1 cellular context compared by ENCODE assay signal in the genomic region with DNA sequence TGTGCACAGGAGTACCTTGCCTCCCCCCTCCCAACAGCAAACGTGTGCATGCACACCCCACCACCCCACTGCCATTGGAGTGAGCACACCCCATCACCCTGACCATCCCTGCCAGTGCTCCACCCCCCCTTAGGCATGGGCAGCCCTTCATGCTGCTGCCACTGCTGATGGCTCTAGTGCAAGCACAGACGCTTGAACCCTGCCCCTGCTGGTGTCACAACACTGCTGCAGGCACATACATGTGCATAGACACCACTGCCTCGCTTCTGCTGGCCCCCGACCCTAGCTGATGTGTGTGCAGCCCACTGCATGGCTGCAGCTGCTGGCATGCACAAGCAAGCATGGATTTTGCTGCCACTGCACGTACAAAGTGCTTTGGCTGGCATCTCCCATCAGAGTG.
TF ChIP-seq lines count a peak whose summit lies in the region.

No MANE protein-coding gene starts in this region.

TF ChIP-seq in WTC11, 78 proteins besides CTCF, POLR2A, EP300 and RAD21 (continued from another document):
- TF ChIP-seq, protein P1, sequence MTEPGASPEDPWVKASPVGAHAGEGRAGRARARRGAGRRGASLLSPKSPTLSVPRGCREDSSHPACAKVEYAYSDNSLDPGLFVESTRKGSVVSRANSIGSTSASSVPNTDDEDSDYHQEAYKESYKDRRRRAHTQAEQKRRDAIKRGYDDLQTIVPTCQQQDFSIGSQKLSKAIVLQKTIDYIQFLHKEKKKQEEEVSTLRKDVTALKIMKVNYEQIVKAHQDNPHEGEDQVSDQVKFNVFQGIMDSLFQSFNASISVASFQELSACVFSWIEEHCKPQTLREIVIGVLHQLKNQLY (CRISPR knock-in tag; IDR thresholded peaks at IDR 0.05): no peak
- TF ChIP-seq, protein P2, sequence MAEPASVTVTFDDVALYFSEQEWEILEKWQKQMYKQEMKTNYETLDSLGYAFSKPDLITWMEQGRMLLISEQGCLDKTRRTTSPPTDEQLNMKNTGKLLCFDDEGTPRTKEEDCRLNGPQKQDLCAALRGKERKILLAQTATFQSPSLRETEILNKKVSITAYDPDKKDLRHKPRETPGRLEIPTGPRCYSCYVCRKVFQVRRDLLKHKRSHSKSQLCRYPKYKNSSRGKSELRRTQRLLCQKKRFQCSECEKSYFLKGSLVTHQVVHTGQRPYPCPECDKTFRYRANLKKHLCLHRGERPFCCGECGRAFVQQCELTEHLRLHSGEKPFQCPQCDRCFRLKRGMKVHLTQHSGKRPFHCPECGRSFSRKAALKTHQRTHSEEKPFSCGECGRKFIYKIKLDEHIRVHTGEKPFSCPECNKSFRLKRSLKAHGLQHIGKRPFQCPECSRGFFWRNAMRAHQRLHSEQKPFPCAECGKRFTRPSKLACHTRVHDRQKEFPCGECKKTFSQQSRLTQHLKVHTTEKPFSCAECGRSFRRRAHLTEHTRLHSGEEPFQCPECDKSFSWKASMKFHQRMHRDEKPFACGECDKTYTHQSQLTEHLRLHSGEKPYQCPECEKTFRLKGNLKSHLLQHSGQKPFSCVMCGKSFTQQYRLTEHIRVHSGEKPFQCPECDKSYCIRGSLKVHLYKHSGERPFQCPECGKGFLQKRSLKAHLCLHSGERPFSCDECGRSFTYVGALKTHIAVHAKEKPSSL (CRISPR knock-in tag; conservative IDR thresholded peaks at IDR 0.05): no peak
- TF ChIP-seq NR3C1 (CRISPR knock-in tag; conservative IDR thresholded peaks at IDR 0.05; ENCODE audit: low read depth) (no peak), IRF2 (CRISPR knock-in tag; IDR thresholded peaks at IDR 0.05; ENCODE audit: borderline replicate concordance, low read depth) (no peak), ZNF396 (CRISPR knock-in tag; IDR thresholded peaks at IDR 0.05; ENCODE audit: borderline replicate concordance) (no peak), E2F1 (CRISPR knock-in tag; IDR thresholded peaks at IDR 0.05) (no peak), ELF4 (CRISPR knock-in tag; IDR thresholded peaks at IDR 0.05; ENCODE audit: low read depth) (no peak), FOXP1 (CRISPR knock-in tag; IDR thresholded peaks at IDR 0.05; ENCODE audit: borderline replicate concordance) (no peak), MAX (CRISPR knock-in tag; IDR thresholded peaks at IDR 0.05) (no peak), KAT7 (CRISPR knock-in tag; IDR thresholded peaks at IDR 0.05; ENCODE audit: borderline replicate concordance) (no peak), ZMAT4 (CRISPR knock-in tag; IDR thresholded peaks at IDR 0.05) (no peak)
- TF ChIP-seq, protein P3, sequence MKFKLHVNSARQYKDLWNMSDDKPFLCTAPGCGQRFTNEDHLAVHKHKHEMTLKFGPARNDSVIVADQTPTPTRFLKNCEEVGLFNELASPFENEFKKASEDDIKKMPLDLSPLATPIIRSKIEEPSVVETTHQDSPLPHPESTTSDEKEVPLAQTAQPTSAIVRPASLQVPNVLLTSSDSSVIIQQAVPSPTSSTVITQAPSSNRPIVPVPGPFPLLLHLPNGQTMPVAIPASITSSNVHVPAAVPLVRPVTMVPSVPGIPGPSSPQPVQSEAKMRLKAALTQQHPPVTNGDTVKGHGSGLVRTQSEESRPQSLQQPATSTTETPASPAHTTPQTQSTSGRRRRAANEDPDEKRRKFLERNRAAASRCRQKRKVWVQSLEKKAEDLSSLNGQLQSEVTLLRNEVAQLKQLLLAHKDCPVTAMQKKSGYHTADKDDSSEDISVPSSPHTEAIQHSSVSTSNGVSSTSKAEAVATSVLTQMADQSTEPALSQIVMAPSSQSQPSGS (CRISPR knock-in tag; IDR thresholded peaks at IDR 0.05; ENCODE audit: borderline replicate concordance, low read depth): no peak
- TF ChIP-seq, protein P4, sequence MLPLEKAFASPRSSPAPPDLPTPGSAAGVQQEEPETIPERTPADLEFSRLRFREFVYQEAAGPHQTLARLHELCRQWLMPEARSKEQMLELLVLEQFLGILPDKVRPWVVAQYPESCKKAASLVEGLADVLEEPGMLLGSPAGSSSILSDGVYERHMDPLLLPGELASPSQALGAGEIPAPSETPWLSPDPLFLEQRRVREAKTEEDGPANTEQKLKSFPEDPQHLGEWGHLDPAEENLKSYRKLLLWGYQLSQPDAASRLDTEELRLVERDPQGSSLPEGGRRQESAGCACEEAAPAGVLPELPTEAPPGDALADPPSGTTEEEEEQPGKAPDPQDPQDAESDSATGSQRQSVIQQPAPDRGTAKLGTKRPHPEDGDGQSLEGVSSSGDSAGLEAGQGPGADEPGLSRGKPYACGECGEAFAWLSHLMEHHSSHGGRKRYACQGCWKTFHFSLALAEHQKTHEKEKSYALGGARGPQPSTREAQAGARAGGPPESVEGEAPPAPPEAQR (CRISPR knock-in tag; IDR thresholded peaks at IDR 0.05): no peak
